In the genomic region with DNA sequence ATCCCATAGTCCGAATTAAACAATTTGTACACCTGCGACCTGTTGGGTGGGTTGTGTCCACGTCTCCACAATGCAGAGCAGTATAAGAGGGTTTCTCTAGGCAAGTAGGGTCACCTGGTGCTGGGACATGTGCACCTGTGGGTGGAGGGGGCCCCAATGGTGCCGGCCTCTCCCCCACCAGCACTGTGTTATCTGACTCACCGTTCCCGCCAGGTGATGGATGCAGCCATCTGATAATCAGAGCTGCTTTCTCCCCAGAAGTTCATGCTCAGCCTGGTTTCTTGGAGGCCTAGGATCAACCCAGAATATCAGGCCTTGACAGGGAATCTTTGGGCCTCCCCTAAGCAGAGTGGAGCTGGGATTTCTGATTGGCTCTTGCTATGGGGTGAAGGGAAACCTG, we compare ENCODE assay signal across 22 cellular contexts.
DNase-seq lines count a peak whose midpoint lies in the region; ATAC-seq and TF ChIP-seq lines count a peak whose summit lies in the region.
"Had no signal": no experiment of that assay in that cellular context is flagged by ENCODE, and none has a peak within 500 bp of the region (broad histone marks: within the 10 kb centered on the region; RNA-seq: fewer than 3 reads in every experiment).

No MANE protein-coding gene starts in this region.

- 94 to 95% methylated on average over 3 to 6 of the region's 6 CpGs for WGBS in transverse colon (ENCODE audit: low coverage in 1 of 2), 2 donors
- WGBS in smooth muscle cell (ENCODE audit: low lambda C conversion rate): 97% methylated on average over 6 of the region's 6 CpGs

- H3K4me2 ChIP-seq in smooth muscle cell: no peak overlapping the region

- in situ Hi-C loops in transverse colon (cut with MboI; ENCODE audit: low pct_ligation_motif_present in 1 of 4, low pct_unique_long_range_greater_than_20kb in 1 of 4, low sequenced_read_pairs in 3 of 4): no loop called here

- H3K9me3 Mint-ChIP-seq in natural killer cell (no peaks in the 10 kb centered on the region), immature natural killer cell (no peaks in the 10 kb centered on the region)
- no peaks in the 10 kb centered on the region for H3K9me3 Mint-ChIP-seq in natural killer cell treated with Interleukin-12 subunit alpha and Interleukin-12 subunit beta and Interleukin-15 and Interleukin-18, amount 100 ng/mL, for 72 hours
- H3K9me3 Mint-ChIP-seq: CD4-positive, CD25-positive, alpha-beta regulatory T cell; CD8-positive, alpha-beta memory T cell; HFFc6 had no signal

- H3K27ac ChIP-seq in VCaP (peak overlapping the region; percentile 100), transverse colon (no peak overlapping the region), smooth muscle cell (ENCODE audit: low read depth) (no peak overlapping the region)
- H3K27ac ChIP-seq: BLaER1 treated with 17β-estradiol and CSF1 and Interleukin-3, amounts not matched to agents 10 nM and 100 nM had no signal

- H3K36me3 Mint-ChIP-seq in natural killer cell: no peaks in the 10 kb centered on the region
- no peaks in the 10 kb centered on the region for H3K36me3 Mint-ChIP-seq in natural killer cell treated with Interleukin-12 subunit alpha and Interleukin-12 subunit beta and Interleukin-15 and Interleukin-18, amount 100 ng/mL, for 72 hours
- H3K36me3 Mint-ChIP-seq in immature natural killer cell: no peaks in the 10 kb centered on the region

- H3K36me3 ChIP-seq in transverse colon (no peaks in the 10 kb centered on the region), smooth muscle cell (ENCODE audit: low read depth) (no peaks in the 10 kb centered on the region)

- H2AFZ ChIP-seq in smooth muscle cell (ENCODE audit: low read depth): no peak overlapping the region

- ATAC-seq in natural killer cell: peak in 1 of 3 donors; percentile 8
- ATAC-seq in natural killer cell treated with Interleukin-12 subunit alpha and Interleukin-12 subunit beta and Interleukin-15 and Interleukin-18, amount 100 ng/mL, for 72 hours: no peak
- ATAC-seq in GM21576 (IDR thresholded peaks at IDR 0.05; ENCODE audit: unreplicated experiment): no peak
- ATAC-seq: GM12878, HCT116, HepG2 had no signal

- no peak overlapping the region for H3K9ac ChIP-seq in smooth muscle cell (ENCODE audit: low read depth)
- H3K9ac ChIP-seq: BLaER1 treated with 17β-estradiol and CSF1 and Interleukin-3, amounts not matched to agents 10 nM and 100 nM had no signal

- H3K27me3 Mint-ChIP-seq in natural killer cell (ENCODE audit: low read depth in 2 of 2): no peaks in the 10 kb centered on the region
- no peaks in the 10 kb centered on the region for H3K27me3 Mint-ChIP-seq in natural killer cell treated with Interleukin-12 subunit alpha and Interleukin-12 subunit beta and Interleukin-15 and Interleukin-18, amount 100 ng/mL, for 72 hours
- peaks cover 0 to 3% (median 0%) of the 10 kb centered on the region in 3 donors for H3K27me3 Mint-ChIP-seq in immature natural killer cell (ENCODE audit: low read depth in 3 of 3)
- H3K27me3 Mint-ChIP-seq: CD4-positive, CD25-positive, alpha-beta regulatory T cell; CD8-positive, alpha-beta memory T cell had no signal

- H3K27me3 ChIP-seq in transverse colon: no peaks in the 10 kb centered on the region
- H3K27me3 ChIP-seq in smooth muscle cell (ENCODE audit: low read depth): no peaks in the 10 kb centered on the region
- H3K27me3 ChIP-seq: BLaER1 treated with 17β-estradiol and CSF1 and Interleukin-3, amounts not matched to agents 10 nM and 100 nM had no signal

- peaks cover 10% of the 10 kb centered on the region for H4K20me1 ChIP-seq in smooth muscle cell (ENCODE audit: low read depth)

- no peak for TF ChIP-seq POLR2A in transverse colon (IDR thresholded peaks at IDR 0.05)

- TF ChIP-seq EP300 in transverse colon (IDR thresholded peaks at IDR 0.05; ENCODE audit: low read depth): no peak

- no peak for DNase-seq in natural killer cell
- no peak for DNase-seq in natural killer cell treated with Interleukin-12 subunit alpha and Interleukin-12 subunit beta and Interleukin-15 and Interleukin-18, amount 100 ng/mL, for 72 hours (ENCODE audit: low spot score)
- DNase-seq in immature natural killer cell: no peak
- DNase-seq in transverse colon: no peak
- no peak for DNase-seq in smooth muscle cell (lab: John Stamatoyannopoulos, UW; ENCODE audit: unreplicated experiment)
- DNase-seq: 8988T; CD4-positive, CD25-positive, alpha-beta regulatory T cell; CD8-positive, alpha-beta memory T cell; COR-L47; DMS 273 treated with DMSO at 0.1 percent for 48 hours; DMS53; DND-41; EL; GOT3; H7; HFFc6 had no signal

- peaks cover 24 to 52% (median 46%) of the 10 kb centered on the region in 4 donors for H3K4me1 ChIP-seq in transverse colon
- H3K4me1 ChIP-seq in smooth muscle cell (ENCODE audit: low read depth): peaks cover 9% of the 10 kb centered on the region

- peak overlapping the region; percentile 38 to 61 for H3K27ac Mint-ChIP-seq in natural killer cell
- peak overlapping the region in 1 of 2 donors; percentile 79 for H3K27ac Mint-ChIP-seq in natural killer cell treated with Interleukin-12 subunit alpha and Interleukin-12 subunit beta and Interleukin-15 and Interleukin-18, amount 100 ng/mL, for 72 hours
- peak overlapping the region in 4 of 6 donors; percentile 20 to 83 (median 66) for H3K27ac Mint-ChIP-seq in immature natural killer cell
- H3K27ac Mint-ChIP-seq: CD4-positive, CD25-positive, alpha-beta regulatory T cell; CD8-positive, alpha-beta memory T cell; HFFc6 had no signal

- intact Hi-C loops in natural killer cell (cut with micrococcal nuclease): no loop called here
- intact Hi-C loops in transverse colon (cut with DNase I; ENCODE audit: low total_unique reads): no loop called here

- no peaks in the 10 kb centered on the region for H3F3A ChIP-seq in smooth muscle cell (ENCODE audit: low read depth)

- H3K4me3 Mint-ChIP-seq in natural killer cell: no peak overlapping the region
- H3K4me3 Mint-ChIP-seq in natural killer cell treated with Interleukin-12 subunit alpha and Interleukin-12 subunit beta and Interleukin-15 and Interleukin-18, amount 100 ng/mL, for 72 hours: no peak overlapping the region
- H3K4me3 Mint-ChIP-seq in immature natural killer cell: peak overlapping the region in 1 of 5 donors; percentile 48
- H3K4me3 Mint-ChIP-seq: CD4-positive, CD25-positive, alpha-beta regulatory T cell; HFFc6 had no signal

- H3K4me1 Mint-ChIP-seq in natural killer cell (peaks cover 44 to 51% of the 10 kb centered on the region in 2 donors), immature natural killer cell (peaks cover 28 to 33% of the 10 kb centered on the region in 2 donors)
- H3K4me1 Mint-ChIP-seq in natural killer cell treated with Interleukin-12 subunit alpha and Interleukin-12 subunit beta and Interleukin-15 and Interleukin-18, amount 100 ng/mL, for 72 hours (ENCODE audit: low read depth in 2 of 2): peaks cover 6 to 21% of the 10 kb centered on the region in 2 donors

- H3K4me3 ChIP-seq in transverse colon (no peak overlapping the region), smooth muscle cell (no peak overlapping the region)
- H3K4me3 ChIP-seq: BLaER1 treated with 17β-estradiol and CSF1 and Interleukin-3, amounts not matched to agents 10 nM and 100 nM; GM12878 had no signal

- H3K9me3 ChIP-seq in transverse colon: no peaks in the 10 kb centered on the region
- H3K9me3 ChIP-seq in smooth muscle cell (replicated peaks; ENCODE audit: low read depth): no peaks in the 10 kb centered on the region
- H3K9me3 ChIP-seq: BLaER1 treated with 17β-estradiol and CSF1 and Interleukin-3, amounts not matched to agents 10 nM and 100 nM had no signal

- H3K79me2 ChIP-seq in smooth muscle cell (ENCODE audit: low read depth): no peaks in the 10 kb centered on the region

- TF ChIP-seq CTCF in natural killer cell (IDR thresholded peaks at IDR 0.05) (no peak), VCaP (conservative IDR thresholded peaks at IDR 0.05) (no peak), transverse colon (IDR thresholded peaks at IDR 0.05) (no peak), smooth muscle cell (IDR thresholded peaks at IDR 0.05; ENCODE audit: borderline replicate concordance, insufficient read depth, poor library complexity, severe bottlenecking) (no peak)
